ENCODE assay signal across 13 cellular contexts in genomic region chr21:37450385-37451044, GRCh38.
DNase-seq lines count a peak whose midpoint lies in the region; ATAC-seq, FAIRE-seq and TF ChIP-seq lines count a peak whose summit lies in the region.
"Had no signal": no experiment of that assay in that cellular context is flagged by ENCODE, and none has a peak within 500 bp of the region (broad histone marks: within the 10 kb centered on the region; RNA-seq: fewer than 3 reads in every experiment).

No MANE protein-coding gene starts in this region.

- H3K4me3 ChIP-seq in A673 (ENCODE audit: low read depth, low read length, poor library complexity, severe bottlenecking), result no peak overlapping the region
- H3K4me3 ChIP-seq: adrenal gland, skin epidermis had no signal

- no peak for TF ChIP-seq CTCF in A673 (conservative IDR thresholded peaks at IDR 0.05; ENCODE audit: low read depth, low read length)
- no peak for TF ChIP-seq CTCF in HFFc6 (IDR thresholded peaks at IDR 0.05)

- POLR2A ChIA-PET in A673 (lab: Charles Lee; ENCODE audit: low non-redundant PET), result no interaction called here
- POLR2A ChIA-PET in activated CD8-positive, alpha-beta T cell treated with anti-CD3 and anti-CD28 coated beads, Interleukin-2, amount 10 ng/mL, durations not matched to agents 7 days and 5 days (lab: Charles Lee), result no interaction called here

- peak overlapping the region; percentile 11 for H3K27ac ChIP-seq in A673 (ENCODE audit: low read depth, low read length, poor library complexity, severe bottlenecking)
- H3K27ac ChIP-seq: adrenal gland, skin epidermis had no signal

- ATAC-seq in activated CD8-positive, alpha-beta T cell treated with anti-CD3 and anti-CD28 coated beads, Interleukin-2, amount 10 ng/mL, durations not matched to agents 7 days and 5 days, result no peak
- ATAC-seq in HG03097 (IDR thresholded peaks at IDR 0.05; ENCODE audit: low FRiP score, unreplicated experiment) (no peak), HG03565 (IDR thresholded peaks at IDR 0.05; ENCODE audit: unreplicated experiment) (no peak)

- DNase-seq in A673 (ENCODE audit: low spot score), result peak; percentile 35
- DNase-seq in HFFc6, result peak; percentile 53
- DNase-seq in activated CD8-positive, alpha-beta T cell treated with anti-CD3 and anti-CD28 coated beads, Interleukin-2, amount 10 ng/mL, durations not matched to agents 7 days and 5 days, result no peak
- DNase-seq in immature natural killer cell, result no peak
- no peak for DNase-seq in nucleus accumbens (lab: John Stamatoyannopoulos, UW)
- DNase-seq in GM12892 (ENCODE audit: insufficient read length), result no peak
- DNase-seq: adrenal gland, DMS 273 treated with DMSO at 0.1 percent for 48 hours, NCI-H1417 treated with DMSO at 0.1 percent for 48 hours had no signal

- peaks cover 51% of the 10 kb centered on the region for H3K4me1 ChIP-seq in A673 (ENCODE audit: insufficient read depth, low read length, poor library complexity, severe bottlenecking)

- no peak for TF ChIP-seq POLR2A in GM12892 (IDR thresholded peaks at IDR 0.05; ENCODE audit: low read depth, low read length)

- H3K27ac Mint-ChIP-seq in HFFc6 (peak overlapping the region; percentile 84), immature natural killer cell (peak overlapping the region in 5 of 6 donors; percentile 12 to 61 (median 40))
- peak overlapping the region; percentile 37 for H3K27ac Mint-ChIP-seq in activated CD8-positive, alpha-beta T cell treated with anti-CD3 and anti-CD28 coated beads, Interleukin-2, amount 10 ng/mL, durations not matched to agents 7 days and 5 days

- H3K4me3 Mint-ChIP-seq in HFFc6, result peak overlapping the region; percentile 54
- H3K4me3 Mint-ChIP-seq in activated CD8-positive, alpha-beta T cell treated with anti-CD3 and anti-CD28 coated beads, Interleukin-2, amount 10 ng/mL, durations not matched to agents 7 days and 5 days, result no peak overlapping the region
- H3K4me3 Mint-ChIP-seq in immature natural killer cell, result no peak overlapping the region

- no peaks in the 10 kb centered on the region for H3K36me3 ChIP-seq in A673 (ENCODE audit: insufficient read depth, low read length, poor library complexity, severe bottlenecking)
- H3K36me3 ChIP-seq: adrenal gland had no signal

- H3K27me3 Mint-ChIP-seq in HFFc6 (ENCODE audit: insufficient read depth) (peaks cover 4% of the 10 kb centered on the region; the same call in 1 of the 2 replicates), immature natural killer cell (ENCODE audit: low read depth in 3 of 3) (peaks cover 0 to 3% (median 3%) of the 10 kb centered on the region in 3 donors)
- no peaks in the 10 kb centered on the region for H3K27me3 Mint-ChIP-seq in activated CD8-positive, alpha-beta T cell treated with anti-CD3 and anti-CD28 coated beads, Interleukin-2, amount 10 ng/mL, durations not matched to agents 7 days and 5 days (ENCODE audit: low read depth)

- peaks cover 74% of the 10 kb centered on the region for H3K4me1 Mint-ChIP-seq in HFFc6 (ENCODE audit: low read depth)
- peaks cover 44% of the 10 kb centered on the region for H3K4me1 Mint-ChIP-seq in activated CD8-positive, alpha-beta T cell treated with anti-CD3 and anti-CD28 coated beads, Interleukin-2, amount 10 ng/mL, durations not matched to agents 7 days and 5 days (ENCODE audit: low read depth)
- H3K4me1 Mint-ChIP-seq in immature natural killer cell, result peaks cover 79 to 98% of the 10 kb centered on the region in 2 donors

- H3K9me3 Mint-ChIP-seq in HFFc6, result no peaks in the 10 kb centered on the region
- H3K9me3 Mint-ChIP-seq in activated CD8-positive, alpha-beta T cell treated with anti-CD3 and anti-CD28 coated beads, Interleukin-2, amount 10 ng/mL, durations not matched to agents 7 days and 5 days (ENCODE audit: insufficient read depth), result no peaks in the 10 kb centered on the region
- H3K9me3 Mint-ChIP-seq in immature natural killer cell, result no peaks in the 10 kb centered on the region

- no peaks in the 10 kb centered on the region for H3K9me3 ChIP-seq in A673 (ENCODE audit: low read depth, low read length, poor library complexity, severe bottlenecking)
- H3K9me3 ChIP-seq: adrenal gland had no signal

- CTCF ChIA-PET in A673 (lab: Charles Lee), result no interaction called here
- CTCF ChIA-PET in activated CD8-positive, alpha-beta T cell treated with anti-CD3 and anti-CD28 coated beads, Interleukin-2, amount 10 ng/mL, durations not matched to agents 7 days and 5 days (lab: Charles Lee), result interaction anchor here (0.7 to 1.1 kb wide), 2 partner anchors 15 to 1325 kb away, joined by 3 read pairs; no protein-coding TSS in a partner anchor

- intact Hi-C loops in A673 (cut with micrococcal nuclease; ENCODE audit: unreplicated experiment), result no loop called here

- FAIRE-seq in GM12892 (lab: Jason Lieb, UNC), result no peak
- FAIRE-seq: frontal cortex had no signal

- peaks cover 10% of the 10 kb centered on the region for H3K36me3 Mint-ChIP-seq in HFFc6 (ENCODE audit: low read depth)
- H3K36me3 Mint-ChIP-seq in activated CD8-positive, alpha-beta T cell treated with anti-CD3 and anti-CD28 coated beads, Interleukin-2, amount 10 ng/mL, durations not matched to agents 7 days and 5 days (ENCODE audit: low read depth), result peaks cover 27% of the 10 kb centered on the region
- H3K36me3 Mint-ChIP-seq in immature natural killer cell, result no peaks in the 10 kb centered on the region

- BruUV-seq in A673 (replicated peaks; lab: Mats Ljungman, UMichigan), result no TSS peak

- no peaks in the 10 kb centered on the region for H3K27me3 ChIP-seq in A673 (replicated peaks; ENCODE audit: insufficient read depth, low read depth, low read length, poor library complexity)
- H3K27me3 ChIP-seq: adrenal gland had no signal

Comparison
In these comparisons a context has a peak if more than half of its experiments do, and no peak if none do; other contexts are left out.
1. DNase-seq: peak in A673 (single experiment) and HFFc6 (single experiment); none in activated CD8-positive, alpha-beta T cell treated with anti-CD3 and anti-CD28 coated beads, Interleukin-2, amount 10 ng/mL, durations not matched to agents 7 days and 5 days (single experiment), immature natural killer cell (0 of 3), nucleus accumbens (0 of 56) and GM12892 (single experiment).
2. Peak in every context shown above with its lines, with median percentiles within 50 percentile points of each other: H3K27ac Mint-ChIP-seq.